Comparison of ENCODE assay signal across 9 cellular contexts in genomic region chr16:90020260-90020837, GRCh38. TPM values are rescaled to one million over a fixed set of nuclear protein-coding genes. Genes with fewer than 3 reads are reported as not detected.
A peak's percentile ranks its signal among the peaks of the same experiment; 100 is the strongest.
DNase-seq lines count a peak whose midpoint lies in the region; ATAC-seq and TF ChIP-seq lines count a peak whose summit lies in the region.
"Had no signal": no experiment of that assay in that cellular context is flagged by ENCODE, and none has a peak within 500 bp of the region (broad histone marks: within the 10 kb centered on the region; RNA-seq: fewer than 3 reads in every experiment).

No MANE protein-coding gene starts in this region.

- no peak overlapping the region for H3K27ac Mint-ChIP-seq in natural killer cell

- no peaks in the 10 kb centered on the region for H3F3A ChIP-seq in Loucy (ENCODE audit: low read depth)

- TF ChIP-seq CTCF in Loucy (conservative IDR thresholded peaks at IDR 0.05; ENCODE audit: low read length) (no peak), natural killer cell (IDR thresholded peaks at IDR 0.05) (no peak)

- H3K36me3 ChIP-seq in Loucy (ENCODE audit: insufficient read depth, low read length), result no peaks in the 10 kb centered on the region

- no peaks in the 10 kb centered on the region for H3K9me3 Mint-ChIP-seq in natural killer cell

- no peaks in the 10 kb centered on the region for H4K20me1 ChIP-seq in Loucy (ENCODE audit: insufficient read depth, low read length, poor library complexity, severe bottlenecking)

- H3K4me2 ChIP-seq in Loucy (ENCODE audit: low read depth, low read length, poor library complexity, severe bottlenecking), result peak overlapping the region; percentile 48

- H3K9me2 ChIP-seq in Loucy (replicated peaks; ENCODE audit: low read depth, low read length), result no peaks in the 10 kb centered on the region

- H3K4me3 ChIP-seq in Loucy (ENCODE audit: low read length, poor library complexity, severe bottlenecking), result no peak overlapping the region

- no peaks in the 10 kb centered on the region for H3K79me2 ChIP-seq in Loucy (ENCODE audit: insufficient read depth, low read length)

- H3K27me3 Mint-ChIP-seq in natural killer cell (ENCODE audit: low read depth in 2 of 2), result peaks cover 0 to 12% of the 10 kb centered on the region in 2 donors

- H3K4me1 Mint-ChIP-seq in natural killer cell, result peaks cover 8 to 25% of the 10 kb centered on the region in 2 donors

- H3K9me3 ChIP-seq in Loucy (ENCODE audit: insufficient read depth, low read depth, low read length), result no peaks in the 10 kb centered on the region

- peak; percentile 57 for DNase-seq in COLO668 (lab: John Stamatoyannopoulos, UW; ENCODE audit: unreplicated experiment)
- DNase-seq in cerebellum (ENCODE audit: low spot score), result peak; percentile 30
- no peak for DNase-seq in natural killer cell
- DNase-seq in GF-D8 (lab: John Stamatoyannopoulos, UW), result no peak
- DNase-seq in KBM-7, result no peak
- no peak for DNase-seq in germinal center (ENCODE audit: low spot score)
- no peak for DNase-seq in AG08396 (ENCODE audit: low spot score)
- DNase-seq: NCI-H526 treated with DMSO at 0.1 percent for 48 hours had no signal

- H3K9ac ChIP-seq in Loucy (ENCODE audit: low read depth, low read length, poor library complexity, severe bottlenecking), result no peak overlapping the region

- in situ Hi-C loops in KBM-7 (cut with MboI; ENCODE audit: low pct_unique_long_range_greater_than_20kb, low sequenced_read_pairs), result no loop called here

- H3K27me3 ChIP-seq in Loucy (ENCODE audit: insufficient read depth, low read length, poor library complexity, severe bottlenecking), result no peaks in the 10 kb centered on the region

- intact Hi-C loops in natural killer cell (cut with micrococcal nuclease), result no loop called here

- H3K4me1 ChIP-seq in Loucy (ENCODE audit: insufficient read depth, low read length, poor library complexity, severe bottlenecking), result peaks cover 16% of the 10 kb centered on the region

- H3K4me3 Mint-ChIP-seq in natural killer cell, result peak overlapping the region; percentile 83

- ATAC-seq in natural killer cell, result no peak

- H2AFZ ChIP-seq in Loucy (ENCODE audit: low read length), result no peak overlapping the region

- no peaks in the 10 kb centered on the region for H3K36me3 Mint-ChIP-seq in natural killer cell

RNA-seq across cellular contexts. Expression of gene DBNDD1, which starts 1.1 kb away (rescaled TPM):
- total RNA-seq in cerebellum, result 12.6 TPM
- total RNA-seq in natural killer cell, result under 1 TPM in 1 of 3 donors, not detected in 2; 0.20 TPM

RNA-seq across cellular contexts. Expression of gene PRDM7, which starts 56.8 kb away (rescaled TPM):
- not detected for total RNA-seq in cerebellum
- total RNA-seq in natural killer cell, result not detected

Comparison
In these comparisons a context has a peak if more than half of its experiments do, and no peak if none do; other contexts are left out.
1. DNase-seq: peak in COLO668 (single experiment) and cerebellum (single experiment); none in natural killer cell (single experiment), GF-D8 (single experiment), KBM-7 (single experiment), germinal center (single experiment) and AG08396 (single experiment).
2. RNA of gene DBNDD1, which starts 1.1 kb away (total RNA-seq): 12.6 TPM in cerebellum (single experiment); 0.20 TPM in natural killer cell; every median in the first group is over 10 times any median in the second.